In the genomic region with DNA sequence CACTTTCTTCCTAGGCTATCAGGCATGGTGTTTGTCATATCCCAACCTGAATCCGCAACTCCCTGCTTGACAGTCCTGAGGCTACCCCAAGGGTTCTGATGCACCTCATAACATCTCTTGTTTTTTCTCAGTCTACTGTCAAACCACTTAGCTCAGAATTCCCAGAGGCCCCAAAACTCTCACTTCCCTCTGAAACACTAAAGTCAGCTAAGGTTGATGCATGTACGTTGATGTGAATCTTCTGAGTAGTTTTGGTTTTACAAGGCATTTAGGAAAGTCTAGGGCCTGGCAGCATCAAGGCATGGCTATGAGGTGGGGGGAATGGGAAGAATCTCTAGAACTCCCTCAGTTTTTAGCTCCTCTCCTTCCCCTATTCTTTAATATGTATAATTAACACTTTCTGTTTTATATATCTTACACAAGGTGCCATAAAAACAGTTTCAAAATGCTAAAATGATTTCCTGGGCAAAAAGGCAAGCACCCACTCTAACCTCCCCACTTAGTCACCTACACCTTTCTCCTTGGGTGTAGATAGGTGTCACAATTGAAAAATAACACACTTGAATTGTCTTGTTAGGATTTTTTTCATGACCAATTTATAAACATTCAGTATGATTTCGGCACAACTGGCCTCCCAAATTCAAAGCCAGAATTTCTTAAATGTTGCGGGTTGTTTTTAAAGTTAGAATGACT, we compare ENCODE assay signal across 16 cellular contexts.
A peak's percentile ranks its signal among the peaks of the same experiment; 100 is the strongest.
DNase-seq lines count a peak whose midpoint lies in the region; ATAC-seq and TF ChIP-seq lines count a peak whose summit lies in the region.
"Had no signal": no experiment of that assay in that cellular context is flagged by ENCODE, and none has a peak within 500 bp of the region (broad histone marks: within the 10 kb centered on the region; RNA-seq: fewer than 3 reads in every experiment).

No MANE protein-coding gene starts in this region.

- H3K9me3 ChIP-seq in OCI-LY7 (ENCODE audit: low read length) (no peaks in the 10 kb centered on the region), H9 (ENCODE audit: control insufficient read depth, low read depth, low read length) (no peaks in the 10 kb centered on the region)
- H3K9me3 ChIP-seq: neutrophil, Peyer's patch had no signal

- H3K56ac ChIP-seq in H9 (ENCODE audit: insufficient read length, low read depth, low read length) = no peak overlapping the region

- no peak overlapping the region for H3K18ac ChIP-seq in H9 (ENCODE audit: insufficient read length, low read depth, low read length)

- H3K4me3 ChIP-seq in OCI-LY7 (ENCODE audit: low read depth, low read length, poor library complexity, severe bottlenecking) = no peak overlapping the region
- H3K4me3 ChIP-seq: Peyer's patch had no signal

- no peak overlapping the region for H4K91ac ChIP-seq in H9 (ENCODE audit: insufficient read length, low read depth, low read length)

- H2BK20ac ChIP-seq in H9 (ENCODE audit: low read depth, low read length, poor library complexity, severe bottlenecking) = no peak overlapping the region

- intact Hi-C loops in OCI-LY7 (cut with micrococcal nuclease; ENCODE audit: unreplicated experiment) = no loop called here

- POLR2A ChIA-PET in OCI-LY7 (lab: Charles Lee) = interaction anchor here (0.6 to 3.5 kb wide), 13 partner anchors 10 to 684 kb away, joined by 3 to 19 read pairs (median 4); a partner anchor contains a TSS

- no peaks in the 10 kb centered on the region for H3K79me1 ChIP-seq in H9 (ENCODE audit: insufficient read depth, low read depth, low read length, poor library complexity, severe bottlenecking)

- H3K23ac ChIP-seq in H9 (ENCODE audit: insufficient read length, low read depth, low read length) = no peak overlapping the region

- DNase-seq in OCI-LY7 (ENCODE audit: low spot score) (peak; percentile 37), H9 (no peak), NCI-H1105 (lab: John Stamatoyannopoulos, UW) (no peak), mucosa of gallbladder (ENCODE audit: low spot score) (no peak)
- no peak for DNase-seq in stimulated activated naive CD4-positive, alpha-beta T cell treated with Interleukin-2 at 50 U/mL for 16 hours (lab: John Stamatoyannopoulos, UW)
- DNase-seq: activated CD4-positive, alpha-beta memory T cell treated with anti-CD3 and anti-CD28 coated beads for 36 hours; erythroblast; H7; islet precursor cell; NCI-H1105 treated with DMSO at 0.1 percent for 48 hours; stimulated activated CD4-positive, alpha-beta T cell treated with anti-CD3 and anti-CD28 coated beads, Interleukin-4, amount 100 ng/mL, for 1 hour had no signal

- H3K27me3 ChIP-seq in H9 (ENCODE audit: insufficient read depth, low read length) = no peaks in the 10 kb centered on the region
- H3K27me3 ChIP-seq: neutrophil, Peyer's patch had no signal

- CTCF ChIA-PET in OCI-LY7 (lab: Charles Lee; ENCODE audit: unreplicated experiment) = interaction anchor here (1.3 to 1.4 kb wide), 2 partner anchors 13 to 16 kb away, joined by 5 read pairs; no protein-coding TSS in a partner anchor

- H2BK12ac ChIP-seq in H9 (ENCODE audit: insufficient read length, low read depth, low read length) = no peak overlapping the region

- no peak for TF ChIP-seq CTCF in OCI-LY7 (conservative IDR thresholded peaks at IDR 0.05; ENCODE audit: low read length)
- no peak for TF ChIP-seq CTCF in H9 (conservative IDR thresholded peaks at IDR 0.05)

- no peak overlapping the region for H4K5ac ChIP-seq in H9 (ENCODE audit: insufficient read length, low read depth, low read length)

- no peak overlapping the region for H2BK5ac ChIP-seq in H9 (ENCODE audit: insufficient read length, low read length)

- no peak overlapping the region for H3K4ac ChIP-seq in H9 (ENCODE audit: low read depth, low read length)

- ATAC-seq in GM18511 (IDR thresholded peaks at IDR 0.05; ENCODE audit: unreplicated experiment) (peak; percentile 86), GM21367 (IDR thresholded peaks at IDR 0.05; ENCODE audit: unreplicated experiment) (peak; percentile 88), HG03060 (IDR thresholded peaks at IDR 0.05; ENCODE audit: low read depth, unreplicated experiment) (peak; percentile 87)

- H3K36me3 ChIP-seq in OCI-LY7 (ENCODE audit: insufficient read depth, low read length) = no peaks in the 10 kb centered on the region
- H3K36me3 ChIP-seq: neutrophil, Peyer's patch had no signal

- no peaks in the 10 kb centered on the region for H3K23me2 ChIP-seq in H9 (ENCODE audit: insufficient read length, low read depth, low read length, poor library complexity, severe bottlenecking)

- no peak overlapping the region for H2AK5ac ChIP-seq in H9 (ENCODE audit: insufficient read length, low read length)

- peak overlapping the region; percentile 30; the same call in 1 of the 2 replicates for H2AFZ ChIP-seq in OCI-LY7 (ENCODE audit: low read length)
- H2AFZ ChIP-seq in H9 (ENCODE audit: low read length) = no peak overlapping the region

- H3K9me2 ChIP-seq in OCI-LY7 (ENCODE audit: insufficient read depth, low read length) = no peaks in the 10 kb centered on the region

- no peak overlapping the region for H3T11ph ChIP-seq in H9 (ENCODE audit: low read length)

- no peak overlapping the region for H3K27ac Mint-ChIP-seq in H9
- H3K27ac Mint-ChIP-seq: activated CD4-positive, alpha-beta memory T cell treated with anti-CD3 and anti-CD28 coated beads for 36 hours had no signal

- H4K20me1 ChIP-seq in OCI-LY7 (ENCODE audit: insufficient read depth, low read length) (no peaks in the 10 kb centered on the region), H9 (ENCODE audit: control insufficient read depth, insufficient read depth, insufficient read length) (no peaks in the 10 kb centered on the region)

- H3K36me3 Mint-ChIP-seq in H9 (ENCODE audit: insufficient read depth in 1 of 3, low read depth in 3 of 3) = no peaks in the 10 kb centered on the region
- H3K36me3 Mint-ChIP-seq: activated CD4-positive, alpha-beta memory T cell treated with anti-CD3 and anti-CD28 coated beads for 36 hours had no signal

- no peak overlapping the region for H3K27ac ChIP-seq in OCI-LY7 (ENCODE audit: low read depth, low read length, poor library complexity, severe bottlenecking)
- H3K27ac ChIP-seq in H9 (ENCODE audit: insufficient read length, low read depth, low read length) = no peak overlapping the region
- H3K27ac ChIP-seq: neutrophil, Peyer's patch had no signal

- no peak overlapping the region for H2BK120ac ChIP-seq in H9 (ENCODE audit: low read depth, low read length, poor library complexity, severe bottlenecking)

- no peak overlapping the region for H3K9ac ChIP-seq in H9 (ENCODE audit: extremely low read depth, insufficient read length, low read length)

- H3K27me3 Mint-ChIP-seq in H9 (ENCODE audit: low read depth) = no peaks in the 10 kb centered on the region
- H3K27me3 Mint-ChIP-seq: activated CD4-positive, alpha-beta memory T cell treated with anti-CD3 and anti-CD28 coated beads for 36 hours had no signal

- H3K14ac ChIP-seq in H9 (ENCODE audit: insufficient read depth, low read length) = no peak overlapping the region

- BruUV-seq in OCI-LY7 (replicated peaks; lab: Mats Ljungman, UMichigan) = no TSS peak

- H3K9me3 Mint-ChIP-seq in H9 = no peaks in the 10 kb centered on the region
- H3K9me3 Mint-ChIP-seq: activated CD4-positive, alpha-beta memory T cell treated with anti-CD3 and anti-CD28 coated beads for 36 hours had no signal

- H3K4me2 ChIP-seq in OCI-LY7 (ENCODE audit: low read length) (peak overlapping the region; percentile 27; the same call in 1 of the 2 replicates), H9 (ENCODE audit: insufficient read depth, insufficient read length, low read length) (no peak overlapping the region)

- H2BK15ac ChIP-seq in H9 (ENCODE audit: low read depth, low read length) = no peak overlapping the region

- H3K4me1 Mint-ChIP-seq in H9 = no peaks in the 10 kb centered on the region; a peak in 1 of 4 replicates

- H3K79me2 ChIP-seq in OCI-LY7 (ENCODE audit: insufficient read depth, low read depth, low read length) (no peaks in the 10 kb centered on the region), H9 (ENCODE audit: insufficient read depth, low read length) (no peaks in the 10 kb centered on the region)

- peaks cover 22% of the 10 kb centered on the region for H3K4me1 ChIP-seq in OCI-LY7 (ENCODE audit: insufficient read depth, low read length, poor library complexity, severe bottlenecking)
- H3K4me1 ChIP-seq in H9 (ENCODE audit: insufficient read depth, low read length) = no peaks in the 10 kb centered on the region
- H3K4me1 ChIP-seq: Peyer's patch had no signal

- no peak overlapping the region for H4K8ac ChIP-seq in H9 (replicated peaks; ENCODE audit: insufficient read length, low read depth, low read length)

- no CpG with 5 or more reads among the region's 4 CpGs for WGBS in H9 (ENCODE audit: extremely low coverage, insufficient read length, low lambda C conversion rate)

- no peak overlapping the region for H3K4me3 Mint-ChIP-seq in H9
- H3K4me3 Mint-ChIP-seq: activated CD4-positive, alpha-beta memory T cell treated with anti-CD3 and anti-CD28 coated beads for 36 hours had no signal
